In genomic region chr15:23132787-23133186, GRCh38 we compare ENCODE assay signal across 6 cellular contexts. TPM values are rescaled to one million over a fixed set of nuclear protein-coding genes. Genes with fewer than 3 reads are reported as not detected.
"Had no signal": no experiment of that assay in that cellular context is flagged by ENCODE, and none has a peak within 500 bp of the region (broad histone marks: within the 10 kb centered on the region; RNA-seq: fewer than 3 reads in every experiment).

No MANE protein-coding gene starts in this region.

RNA-seq across cellular contexts. Expression of gene GOLGA6L1, which starts 3.8 kb away (rescaled TPM):
- total RNA-seq: HepG2, HT-29, HT1080, IMR-90, K562 had no signal
- polyA plus RNA-seq: HepG2, IgD-negative memory B cell, IMR-90, K562 had no signal
